ENCODE assay signal across 2 cellular contexts in genomic region chr2:89849731-89850130, GRCh38.
TF ChIP-seq lines count a peak whose summit lies in the region.

No MANE protein-coding gene starts in this region.

TF ChIP-seq in HepG2, 621 proteins besides CTCF, POLR2A, EP300 and RAD21:
- TF ChIP-seq ZNF18 (CRISPR knock-in tag; IDR thresholded peaks at IDR 0.05; ENCODE audit: insufficient replicate concordance) = no peak
- no peak for TF ChIP-seq CBFB (CRISPR knock-in tag; IDR thresholded peaks at IDR 0.05)
- TF ChIP-seq MAFK (conservative IDR thresholded peaks at IDR 0.05 in 1 of 2, IDR thresholded peaks at IDR 0.05 in 1 of 2; ENCODE audit: low read length in 2 of 2) = peak; percentile 100
- TF ChIP-seq ARHGAP35 (CRISPR knock-in tag; IDR thresholded peaks at IDR 0.05; ENCODE audit: borderline replicate concordance) = no peak
- no peak for TF ChIP-seq FOXO1 (CRISPR knock-in tag; IDR thresholded peaks at IDR 0.05)
- no peak for TF ChIP-seq POLR2AphosphoS2 (IDR thresholded peaks at IDR 0.05; ENCODE audit: low read depth, low read length)
- no peak for TF ChIP-seq BCL6 (CRISPR knock-in tag; IDR thresholded peaks at IDR 0.05)
- TF ChIP-seq RFX5 (IDR thresholded peaks at IDR 0.05; ENCODE audit: low read depth, low read length) = peak; percentile 75; the same call in 1 of the 2 replicates
- TF ChIP-seq MAFG (CRISPR knock-in tag; IDR thresholded peaks at IDR 0.05) = 0 out of 2 replicates have a peak, but pooled peaks have one; percentile 19
- peak; percentile 100 for TF ChIP-seq MAFF (IDR thresholded peaks at IDR 0.05; ENCODE audit: low read depth, low read length)
- no peak for TF ChIP-seq PAXIP1 (CRISPR knock-in tag; conservative IDR thresholded peaks at IDR 0.05)
- TF ChIP-seq TEAD2 (CRISPR knock-in tag; IDR thresholded peaks at IDR 0.05) = no peak
TF ChIP-seq in HepG2: peak in this region for 4.

TF ChIP-seq in K562, 482 proteins besides CTCF, POLR2A, EP300 and RAD21 (continued from another document):
- no peak for TF ChIP-seq ZNF280B (CRISPR knock-in tag; IDR thresholded peaks at IDR 0.05)
- peak; percentile 94 for TF ChIP-seq ZNF316 (IDR thresholded peaks at IDR 0.05)
- no peak for TF ChIP-seq DIDO1 (tag; IDR thresholded peaks at IDR 0.05; ENCODE audit: low read depth)
- no peak for TF ChIP-seq CSDE1 (IDR thresholded peaks at IDR 0.05)
- TF ChIP-seq NFIC (IDR thresholded peaks at IDR 0.05) = no peak
- TF ChIP-seq NRF1 (conservative IDR thresholded peaks at IDR 0.05 in 1 of 2, IDR thresholded peaks at IDR 0.05 in 1 of 2) = no peak
- TF ChIP-seq GABPA (tag; conservative IDR thresholded peaks at IDR 0.05; ENCODE audit: low read depth) = no peak
- TF ChIP-seq MAFK (IDR thresholded peaks at IDR 0.05; ENCODE audit: low read length) = peak; percentile 99
